In genomic region chr6:16237242-16237641, GRCh38 we compare ENCODE assay signal across 12 cellular contexts. TPM values are rescaled to one million over a fixed set of nuclear protein-coding genes. Genes with fewer than 3 reads are reported as not detected.
DNase-seq lines count a peak whose midpoint lies in the region; ATAC-seq and TF ChIP-seq lines count a peak whose summit lies in the region.
"Had no signal": no experiment of that assay in that cellular context is flagged by ENCODE, and none has a peak within 500 bp of the region (broad histone marks: within the 10 kb centered on the region; RNA-seq: fewer than 3 reads in every experiment).

No MANE protein-coding gene starts in this region.

- WGBS in adrenal gland, 4 donors = 87 to 92% (median 90%) methylated on average over 7 of the region's 7 CpGs

- TF ChIP-seq POLR2A in adrenal gland (IDR thresholded peaks at IDR 0.05) = no peak

- H3K9me2 ChIP-seq in DOHH2 (replicated peaks; ENCODE audit: control insufficient read depth, low read length) = no peaks in the 10 kb centered on the region

- ATAC-seq in GM19023 (IDR thresholded peaks at IDR 0.05; ENCODE audit: unreplicated experiment) (no peak), GM21723 (IDR thresholded peaks at IDR 0.05; ENCODE audit: unreplicated experiment) (no peak)
- ATAC-seq: Right ventricle myocardium inferior had no signal

- TF ChIP-seq CTCF in 22Rv1 (IDR thresholded peaks at IDR 0.05) (no peak), DOHH2 (IDR thresholded peaks at IDR 0.05; ENCODE audit: low read depth, low read length, poor library complexity, severe bottlenecking) (no peak), adrenal gland (IDR thresholded peaks at IDR 0.05) (no peak), neural crest cell (conservative IDR thresholded peaks at IDR 0.05) (no peak)

- H3K4me1 Mint-ChIP-seq in neural crest cell = peaks cover 10% of the 10 kb centered on the region

- H3K27ac ChIP-seq in 22Rv1 = peak overlapping the region; percentile 61
- H3K27ac ChIP-seq in DOHH2 (ENCODE audit: low read depth, low read length) = no peak overlapping the region
- peak overlapping the region in 3 of 5 donors; percentile 35 to 57 (median 49) for H3K27ac ChIP-seq in adrenal gland
- H3K27ac ChIP-seq: epithelial cell of prostate had no signal

- no peaks in the 10 kb centered on the region for H4K20me1 ChIP-seq in DOHH2 (ENCODE audit: control insufficient read depth, insufficient read depth, low read depth, low read length)

- peak overlapping the region; percentile 73 for H3K4me2 ChIP-seq in DOHH2 (ENCODE audit: low read length)

- intact Hi-C loops in adrenal gland (cut with DNase I) = no loop called here

- H3K27ac Mint-ChIP-seq in neural crest cell (ENCODE audit: unreplicated experiment) = no peak overlapping the region

- H3K4me3 ChIP-seq in DOHH2 (ENCODE audit: low read length) = peak overlapping the region; percentile 68
- H3K4me3 ChIP-seq in adrenal gland = no peak overlapping the region

- peaks cover 41% of the 10 kb centered on the region for H3K4me1 ChIP-seq in DOHH2 (ENCODE audit: control insufficient read depth, low read length)
- H3K4me1 ChIP-seq in adrenal gland (replicated peaks in 1 of 2) = peaks cover 5 to 33% of the 10 kb centered on the region in 2 donors

- no peaks in the 10 kb centered on the region for H3K36me3 Mint-ChIP-seq in neural crest cell (ENCODE audit: low read depth)

- no peaks in the 10 kb centered on the region for H3K79me2 ChIP-seq in DOHH2 (ENCODE audit: control insufficient read depth, low read length)

- H3K36me3 ChIP-seq in DOHH2 (ENCODE audit: control insufficient read depth, low read length) (no peaks in the 10 kb centered on the region), adrenal gland (replicated peaks in 1 of 2) (no peaks in the 10 kb centered on the region)

- H3K27me3 ChIP-seq in DOHH2 (ENCODE audit: control insufficient read depth, low read length) = peaks cover 50% of the 10 kb centered on the region
- H3K27me3 ChIP-seq in adrenal gland = no peaks in the 10 kb centered on the region

- no peak for DNase-seq in adrenal gland
- DNase-seq in neural crest cell (ENCODE audit: low read depth, low spot score) = no peak
- no peak for DNase-seq in HuH-7.5 (ENCODE audit: low spot score)
- no peak for DNase-seq in globus pallidus (ENCODE audit: low spot score)
- DNase-seq: Karpas-422 had no signal

- peaks cover 75% of the 10 kb centered on the region for H3K27me3 Mint-ChIP-seq in neural crest cell (ENCODE audit: low read depth)

- H3K4me3 Mint-ChIP-seq in neural crest cell = peak overlapping the region; percentile 33

- H3K9me3 ChIP-seq in DOHH2 (ENCODE audit: control insufficient read depth, insufficient read depth, low read length) (no peaks in the 10 kb centered on the region), adrenal gland (replicated peaks in 1 of 3) (no peaks in the 10 kb centered on the region)

- peaks cover 14% of the 10 kb centered on the region for H3F3A ChIP-seq in DOHH2 (ENCODE audit: control insufficient read depth, insufficient read depth)

- H3K9me3 Mint-ChIP-seq in neural crest cell = no peaks in the 10 kb centered on the region

RNA-seq across cellular contexts. Expression of gene GMPR, which starts 1.1 kb away (rescaled TPM):
- total RNA-seq in adrenal gland (10 to 100 TPM; 18.5 to 47.6 (median 26.3) TPM), neural crest cell (0.16 TPM in 1 of 2 replicates, not detected in the other)
- polyA plus RNA-seq in adrenal gland = 10 to 100 TPM; 17.0 to 49.1 (median 31.8) TPM
- polyA plus RNA-seq: neural cell had no signal

Comparison
In these comparisons a context has a peak if more than half of its experiments do, and no peak if none do; other contexts are left out.
1. RNA of gene GMPR, which starts 1.1 kb away (total RNA-seq): 18.5 to 47.6 TPM in adrenal gland; 0.16 TPM in neural crest cell; every median in the first group is over 10 times any median in the second.